29 cellular contexts compared by ENCODE assay signal in the genomic region with DNA sequence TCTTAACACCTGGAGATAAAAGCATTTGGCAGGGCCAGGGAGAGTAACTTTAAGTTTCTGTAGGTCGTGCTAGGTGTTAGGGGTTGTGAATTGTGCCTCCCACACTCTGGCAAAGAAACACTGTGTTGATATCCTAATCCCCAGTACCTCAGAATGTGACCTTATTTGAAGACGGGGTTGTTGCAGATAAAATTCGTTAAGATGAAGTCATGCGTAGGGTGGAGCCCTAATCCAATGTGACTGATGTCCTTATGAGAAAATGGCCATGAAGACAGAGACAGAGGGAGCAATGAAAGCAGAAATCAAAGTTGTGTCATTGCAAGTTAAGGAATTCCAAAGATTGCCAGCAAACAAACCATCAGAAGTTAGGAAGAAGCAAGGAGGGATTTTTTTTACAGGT.
"Had no signal": no experiment of that assay in that cellular context is flagged by ENCODE, and none has a peak within 500 bp of the region (broad histone marks: within the 10 kb centered on the region; RNA-seq: fewer than 3 reads in every experiment).

No MANE protein-coding gene starts in this region.

- H3K4me3 Mint-ChIP-seq: natural killer cell treated with Interleukin-12 subunit alpha and Interleukin-12 subunit beta and Interleukin-15 and Interleukin-18, amount 100 ng/mL, for 72 hours; nephron progenitor cell; neural crest cell; stimulated activated effector memory CD8-positive, alpha-beta T cell treated with anti-CD3 and anti-CD28 coated beads, Interleukin-12 subunit alpha, Interleukin-12 subunit beta, amount 100 ng/mL, for 72 hours; stimulated activated naive B cell treated with anti-CD40 and anti-IgM and Interleukin-4, amounts not matched to agents 10 μg/mL and 1 μg/mL and 100 μg/mL, for 72 hours; stimulated activated naive CD8-positive, alpha-beta T cell treated with anti-CD3 and anti-CD28 coated beads, Interleukin-15, Interleukin-2, amounts not matched to agents 100 ng/mL and 50 ng/mL, for 24 hours had no signal

- H3K36me3 ChIP-seq: neutrophil, ovary, right lobe of liver, sigmoid colon, stomach, thoracic aorta, thyroid gland, tibial nerve, upper lobe of left lung, vagina had no signal

- H3K27me3 Mint-ChIP-seq: progenitor cell of endocrine pancreas had no signal

- H3K4me1 ChIP-seq: parathyroid adenoma, right lobe of liver, stomach, thyroid gland, vagina had no signal

- H3K4me3 ChIP-seq: ovary, psoas muscle, right lobe of liver, sigmoid colon, stomach, thoracic aorta, thyroid gland, tibial nerve, upper lobe of left lung, vagina had no signal

- H3K9ac ChIP-seq: parathyroid adenoma had no signal

- DNase-seq: nephron progenitor cell; nucleus accumbens; ovary; posterior cingulate gyrus; psoas muscle; right cardiac atrium; right lobe of liver; sigmoid colon; small intestine; stimulated activated CD4-positive, alpha-beta T cell treated with anti-CD3 and anti-CD28 coated beads, Interleukin-15, amount 100 ng/mL, for 24 hours; stimulated activated CD4-positive, alpha-beta T cell treated with anti-CD3 and anti-CD28 coated beads, Interleukin-2, amount 100 ng/mL, for 24 hours; stimulated activated CD4-positive, alpha-beta T cell treated with anti-CD3 and anti-CD28 coated beads, Interleukin-2, amount 100 ng/mL, for 48 hours; stimulated activated CD4-positive, alpha-beta T cell treated with anti-CD3 and anti-CD28 coated beads, Interleukin-4, amount 100 ng/mL, for 24 hours; stimulated activated naive B cell treated with anti-CD40 and anti-IgM and Interleukin-4, amounts not matched to agents 10 μg/mL and 1 μg/mL and 100 μg/mL, for 72 hours; stimulated activated naive CD4-positive, alpha-beta T cell treated with Interleukin-2 at 50 U/mL for 16 hours; stomach; thyroid gland; trophoblast cell; upper lobe of left lung had no signal

- H3K27ac ChIP-seq: neutrophil, ovary, parathyroid adenoma, psoas muscle, right lobe of liver, sigmoid colon, stomach, thoracic aorta, thyroid gland, tibial nerve, upper lobe of left lung, vagina had no signal

- H3K9me3 Mint-ChIP-seq: natural killer cell treated with Interleukin-12 subunit alpha and Interleukin-12 subunit beta and Interleukin-15 and Interleukin-18, amount 100 ng/mL, for 72 hours; neural crest cell; stimulated activated effector memory CD8-positive, alpha-beta T cell treated with anti-CD3 and anti-CD28 coated beads, Interleukin-12 subunit alpha, Interleukin-12 subunit beta, amount 100 ng/mL, for 72 hours; stimulated activated naive CD8-positive, alpha-beta T cell treated with anti-CD3 and anti-CD28 coated beads, Interleukin-15, Interleukin-2, amounts not matched to agents 100 ng/mL and 50 ng/mL, for 24 hours had no signal

- H3K27ac Mint-ChIP-seq: natural killer cell treated with Interleukin-12 subunit alpha and Interleukin-12 subunit beta and Interleukin-15 and Interleukin-18, amount 100 ng/mL, for 72 hours; nephron progenitor cell; progenitor cell of endocrine pancreas; stimulated activated effector memory CD8-positive, alpha-beta T cell treated with anti-CD3 and anti-CD28 coated beads, Interleukin-12 subunit alpha, Interleukin-12 subunit beta, amount 100 ng/mL, for 72 hours; stimulated activated naive B cell treated with anti-CD40 and anti-IgM and Interleukin-4, amounts not matched to agents 10 μg/mL and 1 μg/mL and 100 μg/mL, for 72 hours; stimulated activated naive CD8-positive, alpha-beta T cell treated with anti-CD3 and anti-CD28 coated beads, Interleukin-15, Interleukin-2, amounts not matched to agents 100 ng/mL and 50 ng/mL, for 24 hours had no signal

- ATAC-seq: natural killer cell treated with Interleukin-12 subunit alpha and Interleukin-12 subunit beta and Interleukin-15 and Interleukin-18, amount 100 ng/mL, for 72 hours; psoas muscle; right cardiac atrium; right lobe of liver; stimulated activated effector memory CD8-positive, alpha-beta T cell treated with anti-CD3 and anti-CD28 coated beads, Interleukin-12 subunit alpha, Interleukin-12 subunit beta, amount 100 ng/mL, for 72 hours; stimulated activated naive B cell treated with anti-CD40 and anti-IgM and Interleukin-4, amounts not matched to agents 10 μg/mL and 1 μg/mL and 100 μg/mL, for 72 hours had no signal

- H3K36me3 Mint-ChIP-seq: natural killer cell treated with Interleukin-12 subunit alpha and Interleukin-12 subunit beta and Interleukin-15 and Interleukin-18, amount 100 ng/mL, for 72 hours; stimulated activated effector memory CD8-positive, alpha-beta T cell treated with anti-CD3 and anti-CD28 coated beads, Interleukin-12 subunit alpha, Interleukin-12 subunit beta, amount 100 ng/mL, for 72 hours; stimulated activated naive B cell treated with anti-CD40 and anti-IgM and Interleukin-4, amounts not matched to agents 10 μg/mL and 1 μg/mL and 100 μg/mL, for 72 hours had no signal

- H3K9me3 ChIP-seq: neutrophil, ovary, psoas muscle, right lobe of liver, sigmoid colon, stomach, thoracic aorta, thyroid gland, tibial nerve, upper lobe of left lung, vagina had no signal

- H3K27me3 ChIP-seq: ovary, right lobe of liver, sigmoid colon, stomach, thyroid gland, tibial nerve, upper lobe of left lung, vagina had no signal
